Comparison of ENCODE assay signal across 11 cellular contexts in the genomic region with DNA sequence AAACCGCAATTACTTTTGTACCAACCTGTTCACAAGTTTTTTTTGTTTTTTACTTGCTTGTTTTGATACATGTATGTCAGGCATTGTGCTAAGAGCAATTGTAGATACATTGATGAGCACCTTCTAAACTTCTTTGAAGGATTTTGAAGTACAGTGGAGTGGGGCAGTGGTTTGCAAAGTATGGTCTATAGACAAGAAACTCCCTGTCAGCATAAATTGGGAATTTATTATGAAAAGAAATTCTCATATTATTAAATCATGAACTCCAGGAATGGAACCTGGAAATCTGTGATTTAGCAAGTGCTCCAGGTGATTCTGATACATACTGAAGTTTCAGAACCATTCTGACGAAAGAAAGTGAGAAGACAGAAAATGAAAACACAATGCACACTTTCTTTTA.
"Had no signal": no experiment of that assay in that cellular context is flagged by ENCODE, and none has a peak within 500 bp of the region (broad histone marks: within the 10 kb centered on the region; RNA-seq: fewer than 3 reads in every experiment).

No MANE protein-coding gene starts in this region.

- H3K36me3 ChIP-seq: HAP-1 had no signal

- H3K27ac ChIP-seq: GM23248 had no signal

- H3K9me3 ChIP-seq: HAP-1 had no signal

- H3K4me1 ChIP-seq: HAP-1 had no signal

- H2AFZ ChIP-seq: GM23248, GM23338 had no signal

- H3K4me2 ChIP-seq: GM23338 had no signal

- H3K4me3 ChIP-seq: GM23248, GM23338, HAP-1 had no signal

- H3K9ac ChIP-seq: GM23248 had no signal

- FAIRE-seq: H1, H54 had no signal

- ATAC-seq: GM23338, HCT116 had no signal

- DNase-seq: GM23248, GOT3, H7, H9, HCEC 1CT, HFFc6 had no signal
